Comparison of ENCODE assay signal across 35 cellular contexts in genomic region chr3:175919133-175919532, GRCh38.
"Had no signal": no experiment of that assay in that cellular context is flagged by ENCODE, and none has a peak within 500 bp of the region (broad histone marks: within the 10 kb centered on the region; RNA-seq: fewer than 3 reads in every experiment).

No MANE protein-coding gene starts in this region.

- H3K27me3 Mint-ChIP-seq: activated CD4-positive, alpha-beta memory T cell treated with anti-CD3 and anti-CD28 coated beads, Interleukin-2, amount 10 ng/mL, durations not matched to agents 7 days and 5 days; activated CD4-positive, alpha-beta T cell treated with anti-CD3 and anti-CD28 coated beads for 36 hours; activated CD4-positive, alpha-beta T cell treated with anti-CD3 and anti-CD28 coated beads, Interleukin-2, amount 10 ng/mL, durations not matched to agents 7 days and 5 days; activated CD8-positive, alpha-beta memory T cell treated with anti-CD3 and anti-CD28 coated beads, Interleukin-2, amount 10 ng/mL, durations not matched to agents 7 days and 5 days; activated naive CD4-positive, alpha-beta T cell treated with anti-CD3 and anti-CD28 coated beads, Interleukin-2, amount 10 ng/mL, durations not matched to agents 7 days and 5 days; activated naive CD4-positive, alpha-beta T cell treated with anti-CD3 and anti-CD28 coated beads, Interleukin-2, amount 50 U/mL, for 24 hours; activated naive CD8-positive, alpha-beta T cell treated with anti-CD3 and anti-CD28 coated beads for 36 hours; activated T-cell treated with anti-CD3 and anti-CD28 coated beads, Interleukin-2, amount 50 U/mL, for 24 hours had no signal

- H3K36me3 ChIP-seq: adrenal gland, brain microvascular endothelial cell, breast epithelium, WERI-Rb-1 had no signal

- H3K27ac ChIP-seq: adrenal gland, body of pancreas, brain microvascular endothelial cell, breast epithelium, WERI-Rb-1 had no signal

- H3K9me3 ChIP-seq: adrenal gland had no signal

- DNase-seq: activated CD4-positive, alpha-beta memory T cell treated with anti-CD3 and anti-CD28 coated beads, Interleukin-2, amount 10 ng/mL, durations not matched to agents 7 days and 5 days; activated CD4-positive, alpha-beta T cell treated with anti-CD3 and anti-CD28 coated beads for 1 hour; activated CD4-positive, alpha-beta T cell treated with anti-CD3 and anti-CD28 coated beads for 36 hours; activated CD4-positive, alpha-beta T cell treated with anti-CD3 and anti-CD28 coated beads for 48 hours; activated CD4-positive, alpha-beta T cell treated with anti-CD3 and anti-CD28 coated beads, Interleukin-2, amount 10 ng/mL, durations not matched to agents 7 days and 5 days; activated CD4-positive, alpha-beta T cell treated with anti-CD3 and anti-CD28 coated beads, Interleukin-2, amount 50 U/mL, for 48 hours; activated CD4-positive, CD25-positive, alpha-beta regulatory T cell; activated CD8-positive, alpha-beta memory T cell treated with anti-CD3 and anti-CD28 coated beads for 24 hours; activated CD8-positive, alpha-beta memory T cell treated with anti-CD3 and anti-CD28 coated beads, Interleukin-2, amount 10 ng/mL, durations not matched to agents 7 days and 5 days; activated CD8-positive, alpha-beta memory T cell treated with anti-CD3 and anti-CD28 coated beads, Interleukin-2, amount 50 U/mL, for 48 hours; activated CD8-positive, alpha-beta T cell treated with anti-CD3 and anti-CD28 coated beads, Interleukin-2, amount 10 ng/mL, durations not matched to agents 7 days and 5 days; activated effector memory CD4-positive, alpha-beta T cell treated with Interleukin-2 at 50 U/mL for 16 hours; activated gamma-delta T cell; activated naive CD4-positive, alpha-beta T cell treated with anti-CD3 and anti-CD28 coated beads, Interleukin-2, amount 10 ng/mL, durations not matched to agents 7 days and 5 days; activated naive CD4-positive, alpha-beta T cell treated with Interleukin-2 at 50 U/mL for 16 hours; activated naive CD8-positive, alpha-beta T cell treated with anti-CD3 and anti-CD28 coated beads for 36 hours; activated T-cell treated with anti-CD3 and anti-CD28 coated beads, Interleukin-2, amount 50 U/mL, for 24 hours; activated T-cell treated with anti-CD3 and anti-CD28 coated beads, Interleukin-2, amount 50 U/mL, for 48 hours; adrenal gland; amniotic stem cell; aorta; body of pancreas; brain microvascular endothelial cell; central memory CD4-positive, alpha-beta T cell; T-helper 1 cell; T-helper 2 cell; T-helper 9 cell; WERI-Rb-1 had no signal

- H3K4me3 ChIP-seq: adrenal gland, body of pancreas, breast epithelium had no signal

- H3K27me3 ChIP-seq: adrenal gland, body of pancreas, brain microvascular endothelial cell, breast epithelium had no signal

- H3K4me1 Mint-ChIP-seq: activated CD4-positive, alpha-beta memory T cell treated with anti-CD3 and anti-CD28 coated beads, Interleukin-2, amount 10 ng/mL, durations not matched to agents 7 days and 5 days; activated CD4-positive, alpha-beta T cell treated with anti-CD3 and anti-CD28 coated beads for 36 hours; activated CD4-positive, alpha-beta T cell treated with anti-CD3 and anti-CD28 coated beads, Interleukin-2, amount 10 ng/mL, durations not matched to agents 7 days and 5 days; activated CD8-positive, alpha-beta memory T cell treated with anti-CD3 and anti-CD28 coated beads, Interleukin-2, amount 10 ng/mL, durations not matched to agents 7 days and 5 days; activated naive CD4-positive, alpha-beta T cell treated with anti-CD3 and anti-CD28 coated beads, Interleukin-2, amount 10 ng/mL, durations not matched to agents 7 days and 5 days; activated naive CD4-positive, alpha-beta T cell treated with anti-CD3 and anti-CD28 coated beads, Interleukin-2, amount 50 U/mL, for 24 hours; activated naive CD8-positive, alpha-beta T cell treated with anti-CD3 and anti-CD28 coated beads for 36 hours; WTC11 had no signal

- H3K4me1 ChIP-seq: adrenal gland, body of pancreas, breast epithelium had no signal

- H3K36me3 Mint-ChIP-seq: activated CD8-positive, alpha-beta memory T cell treated with anti-CD3 and anti-CD28 coated beads, Interleukin-2, amount 10 ng/mL, durations not matched to agents 7 days and 5 days; activated naive CD4-positive, alpha-beta T cell treated with anti-CD3 and anti-CD28 coated beads, Interleukin-2, amount 10 ng/mL, durations not matched to agents 7 days and 5 days; activated naive CD4-positive, alpha-beta T cell treated with anti-CD3 and anti-CD28 coated beads, Interleukin-2, amount 50 U/mL, for 24 hours; activated naive CD8-positive, alpha-beta T cell treated with anti-CD3 and anti-CD28 coated beads for 36 hours had no signal

- H3K27ac Mint-ChIP-seq: activated CD4-positive, alpha-beta memory T cell treated with anti-CD3 and anti-CD28 coated beads, Interleukin-2, amount 10 ng/mL, durations not matched to agents 7 days and 5 days; activated CD4-positive, alpha-beta T cell treated with anti-CD3 and anti-CD28 coated beads for 36 hours; activated CD4-positive, alpha-beta T cell treated with anti-CD3 and anti-CD28 coated beads, Interleukin-2, amount 10 ng/mL, durations not matched to agents 7 days and 5 days; activated CD8-positive, alpha-beta memory T cell treated with anti-CD3 and anti-CD28 coated beads, Interleukin-2, amount 10 ng/mL, durations not matched to agents 7 days and 5 days; activated CD8-positive, alpha-beta T cell treated with anti-CD3 and anti-CD28 coated beads, Interleukin-2, amount 10 ng/mL, durations not matched to agents 7 days and 5 days; activated naive CD4-positive, alpha-beta T cell treated with anti-CD3 and anti-CD28 coated beads, Interleukin-2, amount 10 ng/mL, durations not matched to agents 7 days and 5 days; activated naive CD4-positive, alpha-beta T cell treated with anti-CD3 and anti-CD28 coated beads, Interleukin-2, amount 50 U/mL, for 24 hours; activated naive CD8-positive, alpha-beta T cell treated with anti-CD3 and anti-CD28 coated beads for 36 hours; activated T-cell treated with anti-CD3 and anti-CD28 coated beads, Interleukin-2, amount 50 U/mL, for 24 hours; activated T-helper 2 cell treated with anti-CD3 and anti-CD28 coated beads, Interferon-gamma antibody, Interleukin-2, Interleukin-4, amounts not matched to agents 10 μg/mL and 5 μg/mL and 100 μg/mL, durations not matched to agents 14 hours and 24 hours and 36 hours; T-helper 1 cell treated with Interleukin-12 subunit alpha and Interleukin-12 subunit beta and Interleukin-4 antibody, amounts not matched to agents 30 μg/mL and 1 μg/mL, for 36 hours; T-helper 2 cell treated with Interferon-gamma antibody and Interleukin-4, amounts not matched to agents 5 μg/mL and 100 μg/mL, for 36 hours; WTC11 had no signal

- H3K4me3 Mint-ChIP-seq: activated CD4-positive, alpha-beta memory T cell treated with anti-CD3 and anti-CD28 coated beads, Interleukin-2, amount 10 ng/mL, durations not matched to agents 7 days and 5 days; activated CD4-positive, alpha-beta T cell treated with anti-CD3 and anti-CD28 coated beads for 36 hours; activated CD4-positive, alpha-beta T cell treated with anti-CD3 and anti-CD28 coated beads, Interleukin-2, amount 10 ng/mL, durations not matched to agents 7 days and 5 days; activated CD8-positive, alpha-beta memory T cell treated with anti-CD3 and anti-CD28 coated beads, Interleukin-2, amount 10 ng/mL, durations not matched to agents 7 days and 5 days; activated CD8-positive, alpha-beta T cell treated with anti-CD3 and anti-CD28 coated beads, Interleukin-2, amount 10 ng/mL, durations not matched to agents 7 days and 5 days; activated naive CD4-positive, alpha-beta T cell treated with anti-CD3 and anti-CD28 coated beads, Interleukin-2, amount 10 ng/mL, durations not matched to agents 7 days and 5 days; activated naive CD4-positive, alpha-beta T cell treated with anti-CD3 and anti-CD28 coated beads, Interleukin-2, amount 50 U/mL, for 24 hours; activated naive CD8-positive, alpha-beta T cell treated with anti-CD3 and anti-CD28 coated beads for 36 hours; activated T-cell treated with anti-CD3 and anti-CD28 coated beads, Interleukin-2, amount 50 U/mL, for 24 hours; T-helper 1 cell treated with Interleukin-12 subunit alpha and Interleukin-12 subunit beta and Interleukin-4 antibody, amounts not matched to agents 30 μg/mL and 1 μg/mL, for 36 hours; T-helper 2 cell treated with Interferon-gamma antibody and Interleukin-4, amounts not matched to agents 5 μg/mL and 100 μg/mL, for 36 hours; WTC11 had no signal

- ATAC-seq: activated CD4-positive, alpha-beta T cell treated with anti-CD3 and anti-CD28 coated beads for 36 hours; activated CD4-positive, CD25-positive, alpha-beta regulatory T cell treated with anti-CD3 and anti-CD28 coated beads, Interleukin-2, amount 50 U/mL, for 24 hours; activated CD8-positive, alpha-beta memory T cell treated with anti-CD3 and anti-CD28 coated beads, Interleukin-2, amount 10 ng/mL, durations not matched to agents 7 days and 5 days; activated CD8-positive, alpha-beta T cell treated with anti-CD3 and anti-CD28 coated beads, Interleukin-2, amount 10 ng/mL, durations not matched to agents 7 days and 5 days; body of pancreas; WTC11 had no signal

- H3K9me3 Mint-ChIP-seq: activated naive CD4-positive, alpha-beta T cell treated with anti-CD3 and anti-CD28 coated beads, Interleukin-2, amount 50 U/mL, for 24 hours had no signal
